21 cellular contexts compared by ENCODE assay signal in genomic region chr14:102279282-102279681, GRCh38. TPM values are rescaled to one million over a fixed set of nuclear protein-coding genes. Genes with fewer than 3 reads are reported as not detected.
DNase-seq lines count a peak whose midpoint lies in the region; FAIRE-seq and TF ChIP-seq lines count a peak whose summit lies in the region.
"Had no signal": no experiment of that assay in that cellular context is flagged by ENCODE, and none has a peak within 500 bp of the region (broad histone marks: within the 10 kb centered on the region; RNA-seq: fewer than 3 reads in every experiment).

No MANE protein-coding gene starts in this region.

- H3K14ac ChIP-seq in mesenchymal stem cell (ENCODE audit: low read length in 2 of 2) = no peak overlapping the region

- peak overlapping the region; percentile 94 for H3K27ac Mint-ChIP-seq in chondrocyte (ENCODE audit: unreplicated experiment)
- H3K27ac Mint-ChIP-seq: naive B cell had no signal

- CTCF ChIA-PET in A673 (lab: Charles Lee) = no interaction called here

- peaks cover 15% of the 10 kb centered on the region for H3K4me1 ChIP-seq in mesenchymal stem cell (ENCODE audit: control insufficient read depth, insufficient read depth, low read depth, low read length)
- no peaks in the 10 kb centered on the region for H3K4me1 ChIP-seq in A673 (ENCODE audit: insufficient read depth, low read length, poor library complexity, severe bottlenecking)
- peaks cover 19% of the 10 kb centered on the region for H3K4me1 ChIP-seq in BE2C
- H3K4me1 ChIP-seq: Peyer's patch, right lobe of liver, tibial nerve had no signal

- no peak overlapping the region for H3K4me2 ChIP-seq in mesenchymal stem cell (ENCODE audit: low read length, poor library complexity, severe bottlenecking)

- intact Hi-C loops in A673 (cut with micrococcal nuclease; ENCODE audit: unreplicated experiment) = no loop called here

- H4K91ac ChIP-seq in mesenchymal stem cell (ENCODE audit: low read length) = no peak overlapping the region

- H3K18ac ChIP-seq in mesenchymal stem cell (ENCODE audit: low read depth in 1 of 2, low read length in 2 of 2) = peak overlapping the region in 1 of 2 experiments; percentile 28

- H3K4ac ChIP-seq in mesenchymal stem cell (ENCODE audit: low read depth in 1 of 2, low read length in 2 of 2) = no peak overlapping the region

- H3K4me1 Mint-ChIP-seq in chondrocyte (ENCODE audit: low read depth) = peaks cover 34% of the 10 kb centered on the region
- H3K4me1 Mint-ChIP-seq: naive B cell had no signal

- no peak overlapping the region for H2BK12ac ChIP-seq in mesenchymal stem cell (ENCODE audit: low read length in 2 of 2)

- TF ChIP-seq CTCF in chondrocyte (IDR thresholded peaks at IDR 0.05) (no peak), A673 (conservative IDR thresholded peaks at IDR 0.05; ENCODE audit: low read depth, low read length) (no peak), BE2C (IDR thresholded peaks at IDR 0.05; ENCODE audit: low read depth, low read length) (no peak)

- 100% methylated on average over 2 of the region's 3 CpGs for WGBS in mesenchymal stem cell

- H3K36me3 ChIP-seq in mesenchymal stem cell (ENCODE audit: control insufficient read depth in 1 of 2, insufficient read depth in 2 of 2, low read depth in 1 of 2, low read length in 2 of 2) = peaks cover 4 to 7% of the 10 kb centered on the region in 2 experiments
- H3K36me3 ChIP-seq in A673 (ENCODE audit: insufficient read depth, low read length, poor library complexity, severe bottlenecking) = no peaks in the 10 kb centered on the region
- H3K36me3 ChIP-seq in BE2C = no peaks in the 10 kb centered on the region
- H3K36me3 ChIP-seq: cardiac muscle cell, ovary, Peyer's patch, right lobe of liver had no signal

- peak overlapping the region; percentile 90 for H2BK5ac ChIP-seq in mesenchymal stem cell (ENCODE audit: low read depth, low read length, poor library complexity, severe bottlenecking)

- no peak overlapping the region for H4K8ac ChIP-seq in mesenchymal stem cell (ENCODE audit: low read length)

- H3K9me3 ChIP-seq in mesenchymal stem cell (ENCODE audit: control insufficient read depth, low read length) (peaks cover 4% of the 10 kb centered on the region), A673 (ENCODE audit: low read depth, low read length, poor library complexity, severe bottlenecking) (no peaks in the 10 kb centered on the region), BE2C (no peaks in the 10 kb centered on the region)
- H3K9me3 ChIP-seq: heart right ventricle, ovary, Peyer's patch, right lobe of liver, tibial nerve had no signal

- H3K27me3 ChIP-seq in mesenchymal stem cell (ENCODE audit: control insufficient read depth in 1 of 2, insufficient read depth in 1 of 2, low read length in 2 of 2) = no peaks in the 10 kb centered on the region
- no peaks in the 10 kb centered on the region for H3K27me3 ChIP-seq in A673 (replicated peaks; ENCODE audit: insufficient read depth, low read depth, low read length, poor library complexity)
- no peaks in the 10 kb centered on the region for H3K27me3 ChIP-seq in BE2C
- H3K27me3 ChIP-seq: cardiac muscle cell, heart right ventricle, ovary, Peyer's patch, right lobe of liver, tibial nerve had no signal

- no peak overlapping the region for H3K4me3 Mint-ChIP-seq in chondrocyte (ENCODE audit: unreplicated experiment)
- H3K4me3 Mint-ChIP-seq: naive B cell had no signal

- no peak overlapping the region for H3K23ac ChIP-seq in mesenchymal stem cell (ENCODE audit: low read length in 2 of 2)

- BruUV-seq in A673 (replicated peaks; lab: Mats Ljungman, UMichigan) = no TSS peak

- H3K9me3 Mint-ChIP-seq in chondrocyte (ENCODE audit: low read depth) = no peaks in the 10 kb centered on the region

- H2AK5ac ChIP-seq in mesenchymal stem cell (ENCODE audit: low read length, severe bottlenecking) = peak overlapping the region; percentile 80

- no peaks in the 10 kb centered on the region for H3K27me3 Mint-ChIP-seq in chondrocyte (ENCODE audit: low read depth)
- H3K27me3 Mint-ChIP-seq: naive B cell had no signal

- H3K79me1 ChIP-seq in mesenchymal stem cell (replicated peaks; ENCODE audit: low read length, poor library complexity, severe bottlenecking) = peaks cover 5% of the 10 kb centered on the region

- no peak overlapping the region for H2AFZ ChIP-seq in mesenchymal stem cell (ENCODE audit: low read depth, low read length)

- no peak overlapping the region for H2BK120ac ChIP-seq in mesenchymal stem cell (ENCODE audit: low read depth, low read length)

- POLR2A ChIA-PET in A673 (lab: Charles Lee; ENCODE audit: low non-redundant PET) = no interaction called here

- no peak for FAIRE-seq in frontal cortex (lab: Jason Lieb, UNC)
- FAIRE-seq: GM12891 had no signal

- H3K36me3 Mint-ChIP-seq in chondrocyte (ENCODE audit: low read depth) = no peaks in the 10 kb centered on the region
- H3K36me3 Mint-ChIP-seq: naive B cell had no signal

- H3K27ac ChIP-seq in mesenchymal stem cell (ENCODE audit: low read length, poor library complexity, severe bottlenecking) (peak overlapping the region; percentile 97), A673 (ENCODE audit: low read depth, low read length, poor library complexity, severe bottlenecking) (no peak overlapping the region)
- H3K27ac ChIP-seq: heart right ventricle, ovary, Peyer's patch, right lobe of liver, tibial nerve had no signal

- no peak overlapping the region for H2BK15ac ChIP-seq in mesenchymal stem cell (ENCODE audit: low read depth, poor library complexity, severe bottlenecking)

- H3K4me3 ChIP-seq in mesenchymal stem cell (ENCODE audit: insufficient read depth in 1 of 2, low read depth in 1 of 2, low read length in 2 of 2) (no peak overlapping the region), A673 (ENCODE audit: low read depth, low read length, poor library complexity, severe bottlenecking) (no peak overlapping the region), BE2C (ENCODE audit: low read depth, low read length) (no peak overlapping the region)
- H3K4me3 ChIP-seq: cardiac muscle cell, heart right ventricle, lung, ovary, Peyer's patch, right lobe of liver, tibial nerve had no signal

- H3K9ac ChIP-seq in mesenchymal stem cell (ENCODE audit: low read length) = peak overlapping the region; percentile 57

- peak; percentile 32 for DNase-seq in activated CD8-positive, alpha-beta memory T cell treated with anti-CD3 and anti-CD28 coated beads, Interleukin-2, amount 50 U/mL, for 48 hours
- DNase-seq in activated CD8-positive, alpha-beta memory T cell treated with anti-CD3 and anti-CD28 coated beads for 24 hours = no peak
- DNase-seq in chondrocyte (ENCODE audit: low spot score) (no peak), mesenchymal stem cell (no peak), dermis blood vessel endothelial cell (no peak), A673 (ENCODE audit: low spot score) (no peak), BE2C (no peak), frontal cortex (ENCODE audit: low spot score in 2 of 2) (no peak)
- DNase-seq: C1 segment of cervical spinal cord; DMS 273 treated with DMSO at 0.1 percent for 48 hours; heart right ventricle; naive B cell; NCI-H1694 treated with DMSO at 0.1 percent for 48 hours; ovary; Peyer's patch; right lobe of liver; stimulated activated naive CD4-positive, alpha-beta T cell treated with Interleukin-2 at 50 U/mL for 16 hours had no signal

RNA-seq across cellular contexts. Expression of gene MOK, which starts 25.7 kb away (rescaled TPM):
- total RNA-seq in chondrocyte (3.8 to 10.1 TPM (median 4.5 TPM) in 3 replicates), dermis blood vessel endothelial cell (2.7 and 3.9 TPM in 2 replicates), A673 (2021) (27.4 and 29.1 TPM in 2 replicates), frontal cortex (26.5 TPM)
- 6.9 TPM for polyA plus RNA-seq in mesenchymal stem cell (2013, experiment 1 of 2)
- 7.7 TPM for polyA plus RNA-seq in mesenchymal stem cell (2013, experiment 2 of 2)
- 147 TPM for polyA plus RNA-seq in BE2C (2012; ENCODE audit: insufficient read depth, insufficient read length, low read depth)

RNA-seq across cellular contexts. Expression of gene ZNF839, which starts 40.3 kb away (rescaled TPM):
- total RNA-seq in chondrocyte = 8.2 to 11.4 TPM (median 8.2 TPM) in 3 replicates
- 3.4 TPM for polyA plus RNA-seq in mesenchymal stem cell (2013, experiment 1 of 2)
- polyA plus RNA-seq in mesenchymal stem cell (2013, experiment 2 of 2) = 3.8 TPM
- total RNA-seq in dermis blood vessel endothelial cell = 5.8 and 8.0 TPM in 2 replicates
- 13.5 and 16.0 TPM in 2 replicates for total RNA-seq in A673 (2021)
- 7.4 TPM for polyA plus RNA-seq in BE2C (2012; ENCODE audit: insufficient read depth, insufficient read length, low read depth)
- total RNA-seq in frontal cortex = 12.6 TPM
